In the genomic region with DNA sequence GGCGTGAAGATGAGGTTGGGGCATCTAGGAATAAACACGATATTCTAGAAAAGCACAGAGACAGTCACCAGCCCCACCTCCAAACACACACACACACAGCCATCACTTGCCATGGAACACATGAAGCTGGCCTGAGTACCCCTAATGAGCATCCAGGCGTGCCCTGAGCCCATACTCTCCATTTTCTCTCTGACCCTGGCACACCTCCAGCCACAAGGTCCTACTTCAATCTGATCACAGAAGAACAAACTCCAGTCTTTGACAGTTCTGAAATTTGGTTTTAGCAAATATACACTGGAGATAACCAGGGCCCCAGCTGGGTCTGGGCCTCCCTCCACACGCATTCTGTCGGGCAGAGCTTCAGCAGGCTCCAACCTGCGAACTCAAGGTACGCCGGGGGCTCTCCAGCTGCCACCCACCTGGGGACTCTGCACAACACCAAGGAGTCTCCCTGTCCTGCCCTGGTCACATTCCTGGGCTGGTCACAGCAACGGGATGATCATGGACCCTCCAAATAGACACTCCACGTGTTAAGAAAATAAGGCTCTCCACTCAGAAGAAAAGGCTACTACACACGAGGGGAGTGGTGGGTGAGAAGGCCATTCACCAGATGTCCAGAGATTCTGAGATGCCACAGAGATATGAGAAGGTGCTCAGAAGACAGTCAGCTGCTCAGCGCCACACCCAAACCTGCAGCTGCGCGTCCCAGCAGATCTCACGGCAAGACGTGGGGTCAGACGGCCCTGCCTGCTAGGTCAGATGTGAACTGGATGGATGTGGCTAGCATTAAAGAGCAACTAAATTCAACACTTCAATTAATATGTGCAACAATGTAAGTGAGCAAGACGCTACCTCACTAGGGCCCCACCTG, we compare ENCODE assay signal across 8 cellular contexts. TPM values are rescaled to one million over a fixed set of nuclear protein-coding genes. Genes with fewer than 3 reads are reported as not detected.
A peak's percentile ranks its signal among the peaks of the same experiment; 100 is the strongest.
DNase-seq lines count a peak whose midpoint lies in the region; ATAC-seq lines count a peak whose summit lies in the region.

No MANE protein-coding gene starts in this region.

- peak overlapping the region; percentile 10 for H3K9ac ChIP-seq in rectal smooth muscle tissue (ENCODE audit: low read length)

- no peaks in the 10 kb centered on the region for H3K27me3 ChIP-seq in rectal smooth muscle tissue (ENCODE audit: control insufficient read depth, insufficient read depth, low read length)

- no peaks in the 10 kb centered on the region for H3K36me3 ChIP-seq in rectal smooth muscle tissue (ENCODE audit: control insufficient read depth, insufficient read depth, low read length)

- no peaks in the 10 kb centered on the region for H3K36me3 Mint-ChIP-seq in activated CD4-positive, alpha-beta T cell treated with anti-CD3 and anti-CD28 coated beads, Interleukin-2, amount 10 ng/mL, durations not matched to agents 24 days and 14 days (ENCODE audit: low read depth)

- H3K4me3 ChIP-seq in rectal smooth muscle tissue (ENCODE audit: low read length): peak overlapping the region; percentile 5

- H3K9me3 Mint-ChIP-seq in activated CD4-positive, alpha-beta T cell treated with anti-CD3 and anti-CD28 coated beads, Interleukin-2, amount 10 ng/mL, durations not matched to agents 24 days and 14 days: no peaks in the 10 kb centered on the region

- H3K4me1 ChIP-seq in rectal smooth muscle tissue (ENCODE audit: control insufficient read depth, insufficient read depth, low read length): peaks cover 25% of the 10 kb centered on the region

- peak overlapping the region; percentile 49 for H3K4me3 Mint-ChIP-seq in activated CD4-positive, alpha-beta T cell treated with anti-CD3 and anti-CD28 coated beads, Interleukin-2, amount 10 ng/mL, durations not matched to agents 24 days and 14 days

- H3K27me3 Mint-ChIP-seq in activated CD4-positive, alpha-beta T cell treated with anti-CD3 and anti-CD28 coated beads, Interleukin-2, amount 10 ng/mL, durations not matched to agents 24 days and 14 days: no peaks in the 10 kb centered on the region

- ATAC-seq in HG03354 (IDR thresholded peaks at IDR 0.05; ENCODE audit: poor library complexity, severe bottlenecking, unreplicated experiment): peak; percentile 19

- intact Hi-C loops in activated CD4-positive, alpha-beta T cell treated with anti-CD3 and anti-CD28 coated beads, Interleukin-2, amount 10 ng/mL, durations not matched to agents 24 days and 14 days (cut with micrococcal nuclease): loop anchor here (1.0 to 2.0 kb wide), 2 partner anchors 10 to 16 kb away; no protein-coding TSS in a partner anchor

- H3K4me1 Mint-ChIP-seq in activated CD4-positive, alpha-beta T cell treated with anti-CD3 and anti-CD28 coated beads, Interleukin-2, amount 10 ng/mL, durations not matched to agents 24 days and 14 days: peaks cover 55% of the 10 kb centered on the region

- H3K27ac Mint-ChIP-seq in activated CD4-positive, alpha-beta T cell treated with anti-CD3 and anti-CD28 coated beads, Interleukin-2, amount 10 ng/mL, durations not matched to agents 24 days and 14 days: peak overlapping the region; percentile 81

- peak; percentile 52 for DNase-seq in activated CD4-positive, alpha-beta T cell treated with anti-CD3 and anti-CD28 coated beads, Interleukin-2, amount 10 ng/mL, durations not matched to agents 24 days and 14 days
- DNase-seq in activated CD4-positive, alpha-beta T cell treated with anti-CD3 and anti-CD28 coated beads, Interleukin-2, amount 50 U/mL, for 4 hours: no peak
- DNase-seq in cerebellar cortex (ENCODE audit: low spot score): peak; percentile 2
- no peak for DNase-seq in NCI-H2171 treated with DMSO at 0.1 percent for 48 hours (lab: John Stamatoyannopoulos, UW)
- no peak for DNase-seq in medulla oblongata (ENCODE audit: extremely low spot score)
- DNase-seq in pons (ENCODE audit: low spot score): no peak

- peak overlapping the region; percentile 48 for H3K27ac ChIP-seq in rectal smooth muscle tissue (ENCODE audit: low read depth, low read length)

RNA-seq across cellular contexts. Expression of a gene that starts 57.0 kb away (rescaled TPM):
- total RNA-seq in activated CD4-positive, alpha-beta T cell treated with anti-CD3 and anti-CD28 coated beads, Interleukin-2, amount 10 ng/mL, durations not matched to agents 24 days and 14 days: 29.7 and 30.4 TPM in 2 replicates

Comparison
In these comparisons a context has a peak if more than half of its experiments do, and no peak if none do; other contexts are left out.
1. DNase-seq: peak in activated CD4-positive, alpha-beta T cell treated with anti-CD3 and anti-CD28 coated beads, Interleukin-2, amount 10 ng/mL, durations not matched to agents 24 days and 14 days (single experiment) and cerebellar cortex (single experiment); none in activated CD4-positive, alpha-beta T cell treated with anti-CD3 and anti-CD28 coated beads, Interleukin-2, amount 50 U/mL, for 4 hours (0 of 2), NCI-H2171 treated with DMSO at 0.1 percent for 48 hours (single experiment), medulla oblongata (single experiment) and pons (single experiment).